31 cellular contexts compared by ENCODE assay signal in the genomic region with DNA sequence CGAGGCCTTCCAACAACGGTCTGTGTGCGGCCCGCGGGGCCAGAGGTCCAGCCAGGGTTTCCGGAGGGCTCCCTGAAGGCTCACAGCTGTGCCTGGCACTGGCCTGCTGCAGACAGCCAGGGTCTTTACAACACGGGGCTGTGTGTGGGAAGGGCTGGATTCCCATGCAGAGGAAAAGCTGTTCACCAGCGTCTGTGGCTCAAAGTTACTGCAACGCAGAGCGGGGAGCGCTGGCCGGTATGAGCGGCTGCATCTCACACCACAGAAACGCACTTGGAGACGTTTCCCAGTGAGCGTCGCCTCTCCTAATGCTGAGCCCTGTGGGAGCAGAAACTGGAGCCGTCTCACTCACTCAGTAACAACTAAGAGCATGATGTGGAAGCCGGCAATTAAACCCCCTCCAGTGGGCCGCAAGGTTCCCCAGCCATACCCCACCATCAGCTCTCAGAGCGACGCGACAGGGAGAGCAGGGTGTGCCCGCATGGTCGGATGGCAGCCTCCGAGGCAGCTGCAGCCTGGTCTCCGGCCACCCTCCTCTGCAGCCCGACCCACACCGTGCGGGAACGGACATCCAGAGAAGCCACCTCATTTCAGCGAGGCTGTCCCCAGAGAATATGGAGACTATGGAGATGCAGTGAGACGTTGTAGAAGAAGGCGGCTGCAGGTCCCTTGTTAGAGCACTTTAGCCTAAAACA. TPM values are rescaled to one million over a fixed set of nuclear protein-coding genes. Genes with fewer than 3 reads are reported as not detected.
DNase-seq lines count a peak whose midpoint lies in the region; ATAC-seq, FAIRE-seq and TF ChIP-seq lines count a peak whose summit lies in the region.
"Had no signal": no experiment of that assay in that cellular context is flagged by ENCODE, and none has a peak within 500 bp of the region (broad histone marks: within the 10 kb centered on the region; RNA-seq: fewer than 3 reads in every experiment).

No MANE protein-coding gene starts in this region.

- CTCF ChIA-PET in activated CD8-positive, alpha-beta T cell treated with anti-CD3 and anti-CD28 coated beads for 36 hours (lab: Charles Lee): no interaction called here

- no peak for DNase-seq in Right ventricle myocardium inferior (ENCODE audit: missing footprints)
- no peak for DNase-seq in cardiac septum (ENCODE audit: low spot score)
- DNase-seq in kidney: peak; percentile 81
- DNase-seq in ovary: peak in 3 of 5 donors; percentile 38 to 67 (median 49)
- DNase-seq in testis: peak; percentile 33
- no peak for DNase-seq in activated CD8-positive, alpha-beta T cell treated with anti-CD3 and anti-CD28 coated beads for 36 hours
- no peak for DNase-seq in stimulated activated CD8-positive, alpha-beta memory T cell treated with anti-CD3 and anti-CD28 coated beads, Interleukin-4, amount 100 ng/mL, for 48 hours
- no peak for DNase-seq in epidermal melanocyte (ENCODE audit: insufficient read length, low spot score)
- DNase-seq: activated CD4-positive, alpha-beta T cell treated with anti-CD3 and anti-CD28 coated beads for 4 hours; activated CD8-positive, alpha-beta memory T cell treated with anti-CD3 and anti-CD28 coated beads for 24 hours; activated T-cell treated with anti-CD3 and anti-CD28 coated beads for 4 hours; amygdala; brain microvascular endothelial cell; DMS53; effector CD4-positive, alpha-beta T cell; islet precursor cell; mucosa of descending colon; NCI-H1436 treated with DMSO at 0.1 percent for 48 hours; NCI-H345; NCI-H82; small intestine; stimulated activated naive CD4-positive, alpha-beta T cell treated with Interleukin-2 at 50 U/mL for 16 hours; T1000; WERI-Rb-1 had no signal

- no peak overlapping the region for H3K9ac ChIP-seq in kidney (ENCODE audit: low read length in 2 of 2)

- no peak for TF ChIP-seq POLR2A in ovary (IDR thresholded peaks at IDR 0.05)
- no peak for TF ChIP-seq POLR2A in testis (IDR thresholded peaks at IDR 0.05)

- no peaks in the 10 kb centered on the region for H3K4me1 Mint-ChIP-seq in activated CD8-positive, alpha-beta T cell treated with anti-CD3 and anti-CD28 coated beads for 36 hours (ENCODE audit: low read depth)

- no peak overlapping the region for H3K27ac ChIP-seq in kidney (ENCODE audit: low read depth in 2 of 2, low read length in 2 of 2)
- H3K27ac ChIP-seq in ovary: no peak overlapping the region
- no peak overlapping the region for H3K27ac ChIP-seq in testis
- H3K27ac ChIP-seq: 22Rv1, brain microvascular endothelial cell, SJSA1, suprapubic skin, WERI-Rb-1 had no signal

- no peak for FAIRE-seq in kidney (lab: Jason Lieb, UNC)
- FAIRE-seq: RCC 7860, small intestine had no signal

- peaks cover 0 to 2% of the 10 kb centered on the region in 2 donors for H3K4me1 ChIP-seq in kidney (ENCODE audit: control insufficient read depth in 1 of 2, insufficient read depth in 1 of 2, low read depth in 1 of 2, low read length in 2 of 2)
- peaks cover 9% of the 10 kb centered on the region for H3K4me1 ChIP-seq in ovary (ENCODE audit: insufficient read depth)
- H3K4me1 ChIP-seq in testis: peaks cover 4% of the 10 kb centered on the region
- H3K4me1 ChIP-seq: SJSA1 had no signal

- H3K4me3 ChIP-seq in kidney (ENCODE audit: low read length in 2 of 2) (no peak overlapping the region), ovary (no peak overlapping the region), testis (no peak overlapping the region)
- H3K4me3 ChIP-seq: mucosa of descending colon, SJSA1, suprapubic skin had no signal

- no peaks in the 10 kb centered on the region for H3K9me3 ChIP-seq in kidney (ENCODE audit: control insufficient read depth in 1 of 2, low read length in 2 of 2)
- no peaks in the 10 kb centered on the region for H3K9me3 ChIP-seq in ovary
- H3K9me3 ChIP-seq in testis: no peaks in the 10 kb centered on the region
- H3K9me3 ChIP-seq: mucosa of descending colon, SJSA1, suprapubic skin had no signal

- no peaks in the 10 kb centered on the region for H3K36me3 Mint-ChIP-seq in activated CD8-positive, alpha-beta T cell treated with anti-CD3 and anti-CD28 coated beads for 36 hours (ENCODE audit: low read depth)
- H3K36me3 Mint-ChIP-seq: activated naive CD4-positive, alpha-beta T cell treated with anti-CD3 and anti-CD28 coated beads, Interleukin-2, amount 50 U/mL, for 72 hours; IgD-negative memory B cell had no signal

- POLR2A ChIA-PET in activated CD8-positive, alpha-beta T cell treated with anti-CD3 and anti-CD28 coated beads for 36 hours (lab: Charles Lee): no interaction called here

- H3K27me3 ChIP-seq in ovary (no peaks in the 10 kb centered on the region), testis (no peaks in the 10 kb centered on the region)

- intact Hi-C loops in Right ventricle myocardium inferior (cut with DNase I) (loop anchor here (5.0 kb wide), 1 partner anchor 39 kb away; no protein-coding TSS in a partner anchor), cardiac septum (cut with DNase I) (no loop called here), kidney (cut with DNase I) (no loop called here), ovary (cut with DNase I) (no loop called here), testis (cut with DNase I; ENCODE audit: low total_unique reads) (no loop called here)
- intact Hi-C loops in activated CD8-positive, alpha-beta T cell treated with anti-CD3 and anti-CD28 coated beads for 36 hours (cut with micrococcal nuclease): no loop called here

- ATAC-seq in Right ventricle myocardium inferior: peak; percentile 29
- no peak for ATAC-seq in activated CD8-positive, alpha-beta T cell treated with anti-CD3 and anti-CD28 coated beads for 36 hours
- ATAC-seq: activated naive CD4-positive, alpha-beta T cell treated with anti-CD3 and anti-CD28 coated beads, Interleukin-2, amount 50 U/mL, for 72 hours; HCT116; mucosa of descending colon had no signal

- no peak for TF ChIP-seq EP300 in ovary (IDR thresholded peaks at IDR 0.05)

- no peak overlapping the region for H3K27ac Mint-ChIP-seq in activated CD8-positive, alpha-beta T cell treated with anti-CD3 and anti-CD28 coated beads for 36 hours
- H3K27ac Mint-ChIP-seq: activated naive CD4-positive, alpha-beta T cell treated with anti-CD3 and anti-CD28 coated beads, Interleukin-2, amount 50 U/mL, for 72 hours; IgD-negative memory B cell had no signal

- no peak for TF ChIP-seq CTCF in kidney (IDR thresholded peaks at IDR 0.05; ENCODE audit: borderline replicate concordance, extremely low read depth, insufficient read depth)
- TF ChIP-seq CTCF in ovary (IDR thresholded peaks at IDR 0.05): no peak
- TF ChIP-seq CTCF in testis (IDR thresholded peaks at IDR 0.05): no peak
- TF ChIP-seq CTCF in activated CD8-positive, alpha-beta T cell treated with anti-CD3 and anti-CD28 coated beads for 36 hours (IDR thresholded peaks at IDR 0.05): no peak

- no peaks in the 10 kb centered on the region for H3K27me3 Mint-ChIP-seq in activated CD8-positive, alpha-beta T cell treated with anti-CD3 and anti-CD28 coated beads for 36 hours

- no peaks in the 10 kb centered on the region for H3K36me3 ChIP-seq in kidney (ENCODE audit: control insufficient read depth in 1 of 2, insufficient read depth in 2 of 2, low read length in 2 of 2)
- H3K36me3 ChIP-seq in ovary: no peaks in the 10 kb centered on the region
- H3K36me3 ChIP-seq in testis (ENCODE audit: low read depth, missing control alignments): no peaks in the 10 kb centered on the region
- H3K36me3 ChIP-seq: brain microvascular endothelial cell, SJSA1, suprapubic skin, WERI-Rb-1 had no signal

- no peaks in the 10 kb centered on the region for H3K9me3 Mint-ChIP-seq in activated CD8-positive, alpha-beta T cell treated with anti-CD3 and anti-CD28 coated beads for 36 hours
- H3K9me3 Mint-ChIP-seq: activated naive CD4-positive, alpha-beta T cell treated with anti-CD3 and anti-CD28 coated beads, Interleukin-2, amount 50 U/mL, for 72 hours; IgD-negative memory B cell had no signal

- no peak overlapping the region for H3K4me3 Mint-ChIP-seq in activated CD8-positive, alpha-beta T cell treated with anti-CD3 and anti-CD28 coated beads for 36 hours
- H3K4me3 Mint-ChIP-seq: IgD-negative memory B cell had no signal

- 41 to 50% (median 46%) methylated on average over 34 of the region's 34 CpGs for WGBS in ovary, 3 donors
- 55 to 62% methylated on average over 34 of the region's 34 CpGs for WGBS in testis, 2 donors

RNA-seq across cellular contexts. Expression of a gene that starts 42.6 kb away (rescaled TPM):
- total RNA-seq in Right ventricle myocardium inferior (21.5 TPM), cardiac septum (6.4 TPM), kidney (11.9 TPM), ovary (10 to 100 TPM in 1 of 7 donors, 1 to 10 TPM in 6; 1.3 to 11.5 (median 4.6) TPM), testis (1 to 10 TPM; 4.6 to 5.5 TPM)
- polyA plus RNA-seq in kidney (ENCODE audit: insufficient read depth, low read depth, low replicate concordance) (4.5 TPM), ovary (1 to 10 TPM in 1 of 2 donors, under 1 TPM in 1; 0.90 to 2.4 TPM), testis (ENCODE audit: insufficient read depth, low read depth, low replicate concordance) (2.8 TPM)
- 1 to 10 TPM; 1.9 to 2.4 TPM for total RNA-seq in activated CD8-positive, alpha-beta T cell treated with anti-CD3 and anti-CD28 coated beads for 36 hours

RNA-seq across cellular contexts. Expression of a gene that starts 58.3 kb away (rescaled TPM):
- total RNA-seq in Right ventricle myocardium inferior: 16.3 TPM
- total RNA-seq in cardiac septum: 27.4 TPM
- 34.8 TPM for total RNA-seq in kidney
- 16.5 TPM for polyA plus RNA-seq in kidney (ENCODE audit: insufficient read depth, low read depth, low replicate concordance)
- total RNA-seq in ovary: 10 to 100 TPM; 16.5 to 36.2 (median 28.4) TPM
- 10 to 100 TPM; 10.6 to 39.3 TPM for polyA plus RNA-seq in ovary
- 10 to 100 TPM; 40.6 to 62.2 TPM for total RNA-seq in testis
- 33.8 TPM for polyA plus RNA-seq in testis (ENCODE audit: insufficient read depth, low read depth, low replicate concordance)
- 10 to 100 TPM; 19.0 to 19.5 TPM for total RNA-seq in activated CD8-positive, alpha-beta T cell treated with anti-CD3 and anti-CD28 coated beads for 36 hours

Comparison
In these comparisons a context has a peak if more than half of its experiments do, and no peak if none do; other contexts are left out.
1. DNase-seq: peak in kidney (single experiment), ovary (3 of 5) and testis (single experiment); none in Right ventricle myocardium inferior (single experiment), cardiac septum (single experiment), activated CD8-positive, alpha-beta T cell treated with anti-CD3 and anti-CD28 coated beads for 36 hours (single experiment), stimulated activated CD8-positive, alpha-beta memory T cell treated with anti-CD3 and anti-CD28 coated beads, Interleukin-4, amount 100 ng/mL, for 48 hours (single experiment) and epidermal melanocyte (single experiment).